In the genomic region with DNA sequence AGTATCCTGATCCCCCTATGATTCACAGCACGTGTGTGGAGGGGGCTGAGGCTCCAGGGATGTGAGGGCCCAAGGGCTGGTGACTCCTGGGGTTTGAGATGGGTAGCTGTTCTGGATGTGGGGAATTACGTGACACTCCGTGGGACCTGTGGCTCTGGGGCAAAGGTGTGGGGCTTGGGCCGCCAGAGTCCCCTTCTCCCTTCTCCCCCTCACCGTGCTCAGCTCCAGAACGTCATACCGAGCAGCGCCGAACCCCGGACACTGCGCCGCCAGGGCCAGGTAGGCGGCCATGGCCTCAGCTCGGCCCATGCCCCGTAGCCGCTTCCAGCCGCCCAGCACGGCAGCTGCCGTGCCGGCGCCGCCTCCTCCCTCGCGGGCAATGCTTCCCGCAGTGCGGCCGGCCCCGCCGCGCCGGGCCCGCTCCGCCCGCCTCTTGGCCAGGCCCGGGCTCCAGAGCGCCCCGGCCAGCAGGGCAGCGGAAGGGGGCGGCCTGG, we compare ENCODE assay signal across 12 cellular contexts. TPM values are rescaled to one million over a fixed set of nuclear protein-coding genes. Genes with fewer than 3 reads are reported as not detected.
DNase-seq lines count a peak whose midpoint lies in the region; ATAC-seq and TF ChIP-seq lines count a peak whose summit lies in the region.
"Had no signal": no experiment of that assay in that cellular context is flagged by ENCODE, and none has a peak within 500 bp of the region (broad histone marks: within the 10 kb centered on the region; RNA-seq: fewer than 3 reads in every experiment).

No MANE protein-coding gene starts in this region.

- no peaks in the 10 kb centered on the region for H3K9me3 Mint-ChIP-seq in CD4-positive, alpha-beta memory T cell
- no peaks in the 10 kb centered on the region for H3K9me3 Mint-ChIP-seq in effector memory CD8-positive, alpha-beta T cell
- H3K9me3 Mint-ChIP-seq in osteocyte (ENCODE audit: unreplicated experiment): no peaks in the 10 kb centered on the region
- H3K9me3 Mint-ChIP-seq: activated CD4-positive, alpha-beta T cell treated with anti-CD3 and anti-CD28 coated beads, Interleukin-2, amount 10 ng/mL, durations not matched to agents 7 days and 5 days had no signal

- peaks cover 10 to 15% of the 10 kb centered on the region in 2 donors for H3K27me3 Mint-ChIP-seq in CD4-positive, alpha-beta memory T cell
- H3K27me3 Mint-ChIP-seq in effector memory CD8-positive, alpha-beta T cell: peaks cover 15 to 52% of the 10 kb centered on the region in 2 donors
- H3K27me3 Mint-ChIP-seq in osteocyte (ENCODE audit: unreplicated experiment): no peaks in the 10 kb centered on the region

- WGBS in HUES64: 8% methylated on average over 39 of the region's 39 CpGs

- intact Hi-C loops in CD4-positive, alpha-beta memory T cell (cut with micrococcal nuclease): loop anchor here (1.0 kb wide), 1 partner anchor 10 kb away; no protein-coding TSS in a partner anchor

- peak overlapping the region; percentile 30; the same call in 1 of the 2 replicates for H3K9ac ChIP-seq in HUES64 (ENCODE audit: low read depth, low read length)

- peak; percentile 23 for ATAC-seq in effector memory CD8-positive, alpha-beta T cell (replicated peaks)
- ATAC-seq in GM21786 (IDR thresholded peaks at IDR 0.05; ENCODE audit: unreplicated experiment) (no peak), GM21737 (IDR thresholded peaks at IDR 0.05; ENCODE audit: unreplicated experiment) (no peak)

- H3K4me1 Mint-ChIP-seq in CD4-positive, alpha-beta memory T cell: peaks cover 11 to 34% (median 19%) of the 10 kb centered on the region in 4 donors
- H3K4me1 Mint-ChIP-seq in effector memory CD8-positive, alpha-beta T cell (ENCODE audit: low read depth in 2 of 2): peaks cover 8 to 15% of the 10 kb centered on the region in 2 donors
- H3K4me1 Mint-ChIP-seq in osteocyte (ENCODE audit: unreplicated experiment): peaks cover 41% of the 10 kb centered on the region

- no peak for TF ChIP-seq CTCF in osteocyte (IDR thresholded peaks at IDR 0.05)

- no peaks in the 10 kb centered on the region for H3K9me3 ChIP-seq in CD4-positive, alpha-beta memory T cell (ENCODE audit: control insufficient read depth in 1 of 2, low read length in 2 of 2)
- no peaks in the 10 kb centered on the region for H3K9me3 ChIP-seq in HUES64 (ENCODE audit: insufficient read depth, low read depth, low read length)

- no peak overlapping the region for H3K27ac ChIP-seq in CD4-positive, alpha-beta memory T cell (ENCODE audit: low read depth, low read length)
- H3K27ac ChIP-seq in HUES64 (ENCODE audit: low read depth, low read length): no peak overlapping the region; the same call in 1 of the 2 replicates
- H3K27ac ChIP-seq: hepatocyte, SK-N-MC had no signal

- H3K36me3 ChIP-seq in CD4-positive, alpha-beta memory T cell (ENCODE audit: insufficient read depth, low read length): no peaks in the 10 kb centered on the region
- H3K36me3 ChIP-seq in HUES64 (ENCODE audit: insufficient read depth, low read length): peaks cover 41% of the 10 kb centered on the region

- CTCF ChIA-PET in CD4-positive, alpha-beta memory T cell (lab: Charles Lee; ENCODE audit: partially characterized antibody): interaction anchor here (0.8 to 1.5 kb wide), 3 partner anchors 10 to 92 kb away, joined by 3 to 4 read pairs (median 3); a partner anchor contains a TSS

- no peak overlapping the region for H3K27ac Mint-ChIP-seq in CD4-positive, alpha-beta memory T cell
- H3K27ac Mint-ChIP-seq in effector memory CD8-positive, alpha-beta T cell: peak overlapping the region in 1 of 2 donors; percentile 20
- peak overlapping the region; percentile 2 for H3K27ac Mint-ChIP-seq in osteocyte (ENCODE audit: unreplicated experiment)
- H3K27ac Mint-ChIP-seq: activated CD4-positive, alpha-beta T cell treated with anti-CD3 and anti-CD28 coated beads, Interleukin-2, amount 10 ng/mL, durations not matched to agents 7 days and 5 days had no signal

- no peak overlapping the region for H3K4me3 ChIP-seq in CD4-positive, alpha-beta memory T cell (ENCODE audit: low read length in 2 of 2)
- H3K4me3 ChIP-seq in HUES64 (ENCODE audit: low read length): peak overlapping the region; percentile 38
- H3K4me3 ChIP-seq: hepatocyte, SK-N-MC had no signal

- H3K4me3 Mint-ChIP-seq in CD4-positive, alpha-beta memory T cell: peak overlapping the region in 5 of 8 donors; percentile 27 to 79 (median 54)
- H3K4me3 Mint-ChIP-seq in effector memory CD8-positive, alpha-beta T cell: peak overlapping the region; percentile 47 to 57
- H3K4me3 Mint-ChIP-seq in osteocyte (ENCODE audit: unreplicated experiment): no peak overlapping the region

- peaks cover 29% of the 10 kb centered on the region for H3K27me3 ChIP-seq in CD4-positive, alpha-beta memory T cell (ENCODE audit: insufficient read depth, low read length)
- H3K27me3 ChIP-seq in HUES64 (ENCODE audit: insufficient read depth, low read length): peaks cover 38% of the 10 kb centered on the region
- H3K27me3 ChIP-seq: hepatocyte had no signal

- H3K4me1 ChIP-seq in CD4-positive, alpha-beta memory T cell (ENCODE audit: insufficient read depth, low read length): peaks cover 28% of the 10 kb centered on the region
- H3K4me1 ChIP-seq in HUES64 (ENCODE audit: insufficient read depth, low read length): peaks cover 29% of the 10 kb centered on the region

- POLR2A ChIA-PET in CD4-positive, alpha-beta memory T cell (lab: Charles Lee; ENCODE audit: partially characterized antibody): interaction anchor here (0.9 to 3.4 kb wide), 6 partner anchors 8 to 61 kb away, joined by 3 to 9 read pairs (median 5); a partner anchor contains a TSS

- no peak for DNase-seq in CD4-positive, alpha-beta memory T cell
- no peak for DNase-seq in effector memory CD8-positive, alpha-beta T cell
- no peak for DNase-seq in osteocyte (ENCODE audit: extremely low spot score, unreplicated experiment)
- no peak for DNase-seq in NCI-H226
- no peak for DNase-seq in NCI-H146 (lab: John Stamatoyannopoulos, UW)
- DNase-seq: stimulated activated CD4-positive, alpha-beta T cell treated with anti-CD3 and anti-CD28 coated beads, Interleukin-2, amount 100 ng/mL, for 48 hours had no signal

- peaks cover 15% of the 10 kb centered on the region in 2 donors for H3K36me3 Mint-ChIP-seq in CD4-positive, alpha-beta memory T cell
- peaks cover 16% of the 10 kb centered on the region for H3K36me3 Mint-ChIP-seq in effector memory CD8-positive, alpha-beta T cell (ENCODE audit: insufficient read depth)
- H3K36me3 Mint-ChIP-seq in osteocyte (ENCODE audit: unreplicated experiment): peaks cover 27% of the 10 kb centered on the region

RNA-seq across cellular contexts. Expression of a gene that starts 7.0 kb away (rescaled TPM):
- total RNA-seq in CD4-positive, alpha-beta memory T cell: under 1 TPM; 0.15 to 0.22 TPM
- polyA plus RNA-seq in CD4-positive, alpha-beta memory T cell: under 1 TPM; 0.16 to 0.32 TPM
- 10.0 TPM for polyA plus RNA-seq in HUES64 (2013, experiment 1 of 2)
- polyA plus RNA-seq in HUES64 (2013, experiment 2 of 2): 12.9 TPM
- 26.7 and 28.9 TPM in 2 replicates for total RNA-seq in osteocyte

RNA-seq across cellular contexts. Expression of a gene that starts 10.7 kb away (rescaled TPM):
- total RNA-seq in CD4-positive, alpha-beta memory T cell: 10 to 100 TPM; 18.1 to 19.1 TPM
- 1 to 10 TPM; 3.0 to 5.0 TPM for polyA plus RNA-seq in CD4-positive, alpha-beta memory T cell
- polyA plus RNA-seq in HUES64 (2013, experiment 1 of 2): 8.3 TPM
- polyA plus RNA-seq in HUES64 (2013, experiment 2 of 2): 10.7 TPM
- 32.8 and 33.3 TPM in 2 replicates for total RNA-seq in osteocyte

RNA-seq across cellular contexts. Expression of a gene that starts 11.9 kb away (rescaled TPM):
- total RNA-seq in CD4-positive, alpha-beta memory T cell: under 1 TPM; 0.53 to 0.81 TPM
- 10 to 100 TPM in 1 of 2 donors, 1 to 10 TPM in 1; 9.1 to 10.7 TPM for polyA plus RNA-seq in CD4-positive, alpha-beta memory T cell
- 0.20 TPM for polyA plus RNA-seq in HUES64 (2013, experiment 1 of 2)
- 1.1 TPM for polyA plus RNA-seq in HUES64 (2013, experiment 2 of 2)
- total RNA-seq in osteocyte: 1.2 and 1.6 TPM in 2 replicates

RNA-seq across cellular contexts. Expression of a gene that starts 12.6 kb away (rescaled TPM):
- 1 to 10 TPM; 2.5 to 3.0 TPM for total RNA-seq in CD4-positive, alpha-beta memory T cell
- 1 to 10 TPM in 1 of 2 donors, not detected in 1; 1.2 TPM for polyA plus RNA-seq in CD4-positive, alpha-beta memory T cell
- 4.1 TPM for polyA plus RNA-seq in HUES64 (2013, experiment 1 of 2)
- 6.6 TPM for polyA plus RNA-seq in HUES64 (2013, experiment 2 of 2)
- total RNA-seq in osteocyte: 35.8 and 40.4 TPM in 2 replicates

Comparison
In these comparisons a context has a peak if more than half of its experiments do, and no peak if none do; other contexts are left out.
1. RNA of a gene that starts 7.0 kb away (total RNA-seq): 26.7 to 28.9 TPM in osteocyte; 0.15 to 0.22 TPM in CD4-positive, alpha-beta memory T cell; every median in the first group is over 10 times any median in the second.